28 cellular contexts compared by ENCODE assay signal in genomic region chr1:119330062-119330939, GRCh38. TPM values are rescaled to one million over a fixed set of nuclear protein-coding genes. Genes with fewer than 3 reads are reported as not detected.
A peak's percentile ranks its signal among the peaks of the same experiment; 100 is the strongest.
DNase-seq lines count a peak whose midpoint lies in the region; ATAC-seq, FAIRE-seq and TF ChIP-seq lines count a peak whose summit lies in the region.
"Had no signal": no experiment of that assay in that cellular context is flagged by ENCODE, and none has a peak within 500 bp of the region (broad histone marks: within the 10 kb centered on the region; RNA-seq: fewer than 3 reads in every experiment).

No MANE protein-coding gene starts in this region.

- H3K27me3 ChIP-seq in SJCRH30 (no peaks in the 10 kb centered on the region), sigmoid colon (no peaks in the 10 kb centered on the region)
- no peaks in the 10 kb centered on the region for H3K27me3 ChIP-seq in CD4-positive, alpha-beta T cell (ENCODE audit: control insufficient read depth, insufficient read depth, low read length)
- H3K27me3 ChIP-seq: upper lobe of left lung had no signal

- peaks cover 20% of the 10 kb centered on the region for H3K4me1 Mint-ChIP-seq in CD4-positive, alpha-beta T cell (ENCODE audit: low read depth)

- H3K9me3 Mint-ChIP-seq in CD4-positive, alpha-beta T cell = no peaks in the 10 kb centered on the region
- H3K9me3 Mint-ChIP-seq: T-cell had no signal

- FAIRE-seq in endometrium (lab: Jason Lieb, UNC) = peak; percentile 74
- FAIRE-seq: GM12878 had no signal

- no peaks in the 10 kb centered on the region for H3K36me3 Mint-ChIP-seq in CD4-positive, alpha-beta T cell (ENCODE audit: low read depth)
- H3K36me3 Mint-ChIP-seq: T-cell had no signal

- ATAC-seq in CD4-positive, alpha-beta T cell (ENCODE audit: poor library complexity) = no peak
- ATAC-seq: activated CD4-positive, alpha-beta T cell treated with anti-CD3 and anti-CD28 coated beads for 36 hours; GM12878; T-cell had no signal

- H3K27ac ChIP-seq in SJCRH30 (peak overlapping the region; percentile 62), sigmoid colon (peak overlapping the region in 3 of 4 donors; percentile 41 to 80 (median 55)), substantia nigra (ENCODE audit: low read depth, low read length, poor library complexity, severe bottlenecking) (no peak overlapping the region)
- no peak overlapping the region for H3K27ac ChIP-seq in CD4-positive, alpha-beta T cell (ENCODE audit: low read depth, low read length)
- H3K27ac ChIP-seq: coronary artery, stomach, upper lobe of left lung had no signal

- H3K4me3 ChIP-seq in SJCRH30 (peak overlapping the region; percentile 37), sigmoid colon (no peak overlapping the region)
- H3K4me3 ChIP-seq: coronary artery, GM12878, stomach, upper lobe of left lung had no signal

- 71 to 78% methylated on average over 6 of the region's 6 CpGs for WGBS in sigmoid colon, 2 donors

- H3K27ac Mint-ChIP-seq in CD4-positive, alpha-beta T cell = no peak overlapping the region
- H3K27ac Mint-ChIP-seq: activated CD4-positive, alpha-beta T cell treated with anti-CD3 and anti-CD28 coated beads for 36 hours; T-cell had no signal

- no peak for TF ChIP-seq POLR2A in sigmoid colon (IDR thresholded peaks at IDR 0.05)

- no peak for TF ChIP-seq EP300 in sigmoid colon (IDR thresholded peaks at IDR 0.05)

- H3K4me1 ChIP-seq in SJCRH30 = peaks cover 28% of the 10 kb centered on the region
- H3K4me1 ChIP-seq in sigmoid colon = peaks cover 0 to 51% (median 45%) of the 10 kb centered on the region in 4 donors

- peak; percentile 33 for DNase-seq in EL
- peak; percentile 31 to 65 for DNase-seq in SJCRH30
- no peak for DNase-seq in sigmoid colon
- no peak for DNase-seq in substantia nigra (lab: John Stamatoyannopoulos, UW)
- no peak for DNase-seq in CD4-positive, alpha-beta T cell
- DNase-seq in stimulated activated CD4-positive, alpha-beta T cell treated with anti-CD3 and anti-CD28 coated beads, Interleukin-4, amount 100 ng/mL, for 1 hour = no peak
- DNase-seq: activated CD4-positive, alpha-beta T cell treated with anti-CD3 and anti-CD28 coated beads for 36 hours; activated naive CD4-positive, alpha-beta T cell treated with anti-CD3 and anti-CD28 coated beads, Interleukin-2, amount 50 U/mL, for 16 hours; aorta; DMS53; Karpas-422; kidney glomerular epithelial cell; mammary epithelial cell; NCI-H2227 treated with DMSO at 0.1 percent for 48 hours; NCI-H748 treated with DMSO at 0.1 percent for 48 hours; nucleus accumbens; Right ventricle myocardium superior; stimulated activated CD4-positive, alpha-beta T cell treated with anti-CD3 and anti-CD28 coated beads, Interleukin-12 subunit alpha, Interleukin-12 subunit beta, amount 100 ng/mL, for 4 hours; stomach; T-cell; upper lobe of left lung had no signal

- H3K9me3 ChIP-seq in SJCRH30 (replicated peaks) (no peaks in the 10 kb centered on the region), sigmoid colon (no peaks in the 10 kb centered on the region)
- H3K9me3 ChIP-seq in CD4-positive, alpha-beta T cell (ENCODE audit: control insufficient read depth, low read length) = no peaks in the 10 kb centered on the region
- H3K9me3 ChIP-seq: stomach, upper lobe of left lung had no signal

- TF ChIP-seq CTCF in sigmoid colon (IDR thresholded peaks at IDR 0.05) = no peak
- TF ChIP-seq CTCF in CD4-positive, alpha-beta T cell (IDR thresholded peaks at IDR 0.05) = no peak

- POLR2A ChIA-PET in CD4-positive, alpha-beta T cell (lab: Charles Lee) = no interaction called here

- peaks cover 33% of the 10 kb centered on the region for H3K27me3 Mint-ChIP-seq in CD4-positive, alpha-beta T cell

- no peak overlapping the region for H3K4me3 Mint-ChIP-seq in CD4-positive, alpha-beta T cell
- H3K4me3 Mint-ChIP-seq: activated CD4-positive, alpha-beta T cell treated with anti-CD3 and anti-CD28 coated beads for 36 hours; T-cell had no signal

- CTCF ChIA-PET in CD4-positive, alpha-beta T cell (lab: Charles Lee) = no interaction called here

- intact Hi-C loops in sigmoid colon (cut with DNase I) = no loop called here
- intact Hi-C loops in CD4-positive, alpha-beta T cell (cut with DNase I, micrococcal nuclease) = no loop called here

- H3K36me3 ChIP-seq in SJCRH30 (no peaks in the 10 kb centered on the region), sigmoid colon (no peaks in the 10 kb centered on the region)
- H3K36me3 ChIP-seq: stomach, upper lobe of left lung had no signal

RNA-seq across cellular contexts. Expression of gene HAO2, which starts 38.3 kb away (rescaled TPM):
- total RNA-seq in SJCRH30 (2014; rRNA removed; shearing (Covaris generic)) = not detected in 2 replicates
- total RNA-seq in sigmoid colon = not detected
- polyA plus RNA-seq in sigmoid colon = not detected
- not detected for total RNA-seq in CD4-positive, alpha-beta T cell
- total RNA-seq: activated CD4-positive, alpha-beta T cell treated with anti-CD3 and anti-CD28 coated beads for 36 hours; activated CD8-positive, alpha-beta memory T cell treated with anti-CD3 and anti-CD28 coated beads for 36 hours; aorta; fibroblast of lung; GM12878; mammary epithelial cell; OCI-LY7; renal cortical epithelial cell; Right ventricle myocardium superior; T-cell had no signal
- polyA plus RNA-seq: aorta, fibroblast of lung, GM12878, mammary epithelial cell, stomach had no signal

Comparison
In these comparisons a context has a peak if more than half of its experiments do, and no peak if none do; other contexts are left out.
1. DNase-seq: peak in EL (single experiment) and SJCRH30 (2 of 2); none in sigmoid colon (single experiment), substantia nigra (0 of 49), CD4-positive, alpha-beta T cell (0 of 10) and stimulated activated CD4-positive, alpha-beta T cell treated with anti-CD3 and anti-CD28 coated beads, Interleukin-4, amount 100 ng/mL, for 1 hour (single experiment).
2. H3K27ac ChIP-seq: peak in SJCRH30 (single experiment) and sigmoid colon (3 of 4); none in substantia nigra (single experiment) and CD4-positive, alpha-beta T cell (single experiment).